Comparison of ENCODE assay signal across 14 cellular contexts in the genomic region with DNA sequence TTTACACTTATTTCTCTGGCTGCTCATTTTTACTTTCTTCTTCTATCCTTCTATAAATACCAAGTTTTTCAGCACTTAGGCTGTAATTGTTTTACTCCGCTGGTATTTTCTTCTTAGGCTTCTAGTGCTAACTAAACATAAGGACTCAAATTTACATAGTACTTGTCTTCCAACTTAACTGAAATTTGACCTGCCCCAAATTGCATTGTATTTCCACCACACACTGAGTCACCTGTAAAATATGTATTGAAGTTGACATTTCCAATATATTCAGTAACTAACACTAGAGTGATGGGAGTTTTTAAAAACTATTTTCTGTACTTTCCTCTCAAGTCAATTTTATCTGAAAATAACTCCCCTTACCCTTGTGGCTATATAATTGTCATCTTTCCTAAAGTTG.
"Had no signal": no experiment of that assay in that cellular context is flagged by ENCODE, and none has a peak within 500 bp of the region (broad histone marks: within the 10 kb centered on the region; RNA-seq: fewer than 3 reads in every experiment).

No MANE protein-coding gene starts in this region.

- H3K9me3 ChIP-seq: tibial artery had no signal

- ATAC-seq: activated T-helper 17 cell treated with anti-CD3 and anti-CD28 coated beads, Interleukin-2, amount 50 U/mL, for 72 hours; esophagus mucosa; left cardiac atrium; naive thymus-derived CD4-positive, alpha-beta T cell; right cardiac atrium; WTC11 had no signal

- H3K36me3 ChIP-seq: tibial artery had no signal

- H3K4me1 ChIP-seq: tibial artery had no signal

- DNase-seq: activated CD4-positive, alpha-beta T cell treated with anti-CD3 and anti-CD28 coated beads for 48 hours; activated naive CD4-positive, alpha-beta T cell treated with anti-CD3 and anti-CD28 coated beads for 36 hours; activated T-cell treated with anti-CD3 and anti-CD28 coated beads for 4 hours; endodermal cell; glutamatergic neuron; left cardiac atrium; naive thymus-derived CD4-positive, alpha-beta T cell; right cardiac atrium; small intestine; tibial artery had no signal

- H3K27me3 ChIP-seq: tibial artery had no signal

- H3K27ac ChIP-seq: tibial artery had no signal

- H3K4me3 ChIP-seq: lung, tibial artery had no signal
